8 cellular contexts compared by ENCODE assay signal in the genomic region with DNA sequence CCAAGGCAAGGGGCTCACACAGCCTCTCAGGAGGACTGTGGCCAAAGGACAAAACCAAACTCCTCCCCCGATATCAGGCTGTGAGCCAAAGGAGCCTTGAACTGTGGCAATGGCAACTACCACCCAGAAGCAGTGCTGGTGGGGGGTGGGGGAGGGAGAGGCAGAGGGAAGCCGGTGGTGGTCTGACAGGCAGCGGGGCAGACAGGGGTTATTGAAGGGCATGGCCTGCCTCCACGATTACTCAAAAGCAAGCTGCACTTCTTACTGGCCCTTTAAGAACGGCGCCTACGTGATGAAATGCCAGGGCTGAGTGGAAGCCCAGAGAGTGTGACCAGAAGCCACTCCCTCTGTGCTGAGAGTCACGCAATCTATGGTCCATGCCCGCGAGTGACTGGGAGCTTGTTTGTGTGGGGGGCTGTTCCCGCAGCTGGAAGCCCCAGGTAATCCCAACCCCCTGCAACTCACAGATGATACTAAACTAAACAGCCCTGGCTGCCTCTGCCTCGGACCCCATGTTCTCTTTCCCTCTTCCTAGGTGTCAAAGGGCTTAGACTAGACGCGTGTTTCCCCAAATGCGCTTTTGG.
DNase-seq lines count a peak whose midpoint lies in the region; ATAC-seq lines count a peak whose summit lies in the region.

No MANE protein-coding gene starts in this region.

- H3K27me3 ChIP-seq in adipocyte (replicated peaks; ENCODE audit: control insufficient read depth, insufficient read depth, low read length): peaks cover 16% of the 10 kb centered on the region

- DNase-seq in adipocyte (ENCODE audit: low read depth): peak; percentile 28
- peak; percentile 87 for DNase-seq in left kidney (ENCODE audit: low read depth, low spot score)
- DNase-seq in amniotic stem cell (lab: John Stamatoyannopoulos, UW): no peak
- no peak for DNase-seq in COR-L47 (lab: John Stamatoyannopoulos, UW)
- DNase-seq in COLO829 (ENCODE audit: low spot score): no peak
- DNase-seq in UCSD-AML1 (lab: John Stamatoyannopoulos, UW; ENCODE audit: unreplicated experiment): no peak

- ATAC-seq in GM18870 (IDR thresholded peaks at IDR 0.05; ENCODE audit: unreplicated experiment) (peak; percentile 59), HG03103 (IDR thresholded peaks at IDR 0.05; ENCODE audit: low read depth, unreplicated experiment) (peak; percentile 84)

- peaks cover 15% of the 10 kb centered on the region for H3K4me1 ChIP-seq in adipocyte (ENCODE audit: control insufficient read depth, insufficient read depth, low read length)

- H3K9me3 ChIP-seq in adipocyte (ENCODE audit: control insufficient read depth, low read length): peaks cover 2% of the 10 kb centered on the region

- H3K4me3 ChIP-seq in adipocyte (ENCODE audit: low read length): peak overlapping the region; percentile 18

- no peak overlapping the region for H3K9ac ChIP-seq in adipocyte (ENCODE audit: low read length)

- H3K36me3 ChIP-seq in adipocyte (ENCODE audit: control insufficient read depth, insufficient read depth, low read length, severe bottlenecking): no peaks in the 10 kb centered on the region

Comparison
In these comparisons a context has a peak if more than half of its experiments do, and no peak if none do; other contexts are left out.
1. DNase-seq: peak in adipocyte (single experiment) and left kidney (single experiment); none in amniotic stem cell (single experiment), COR-L47 (single experiment), COLO829 (single experiment) and UCSD-AML1 (single experiment).